In genomic region chr9:114035845-114036785, GRCh38 we compare ENCODE assay signal across 24 cellular contexts. TPM values are rescaled to one million over a fixed set of nuclear protein-coding genes. Genes with fewer than 3 reads are reported as not detected.
DNase-seq lines count a peak whose midpoint lies in the region; ATAC-seq and TF ChIP-seq lines count a peak whose summit lies in the region.
"Had no signal": no experiment of that assay in that cellular context is flagged by ENCODE, and none has a peak within 500 bp of the region (broad histone marks: within the 10 kb centered on the region; RNA-seq: fewer than 3 reads in every experiment).

No MANE protein-coding gene starts in this region.

- no peak overlapping the region for H3K27ac Mint-ChIP-seq in activated CD8-positive, alpha-beta memory T cell treated with anti-CD3 and anti-CD28 coated beads, Interleukin-2, amount 10 ng/mL, durations not matched to agents 7 days and 5 days
- no peak overlapping the region for H3K27ac Mint-ChIP-seq in T-helper 2 cell treated with Interferon-gamma antibody and Interleukin-4, amounts not matched to agents 5 μg/mL and 100 μg/mL, for 36 hours
- H3K27ac Mint-ChIP-seq: stimulated activated naive CD8-positive, alpha-beta T cell treated with anti-CD3 and anti-CD28 coated beads, Interleukin-15, Interleukin-2, amounts not matched to agents 100 ng/mL and 50 ng/mL, for 24 hours had no signal

- no peaks in the 10 kb centered on the region for H3K4me1 Mint-ChIP-seq in activated CD8-positive, alpha-beta memory T cell treated with anti-CD3 and anti-CD28 coated beads, Interleukin-2, amount 10 ng/mL, durations not matched to agents 7 days and 5 days
- H3K4me1 Mint-ChIP-seq in T-helper 2 cell treated with Interferon-gamma antibody and Interleukin-4, amounts not matched to agents 5 μg/mL and 100 μg/mL, for 36 hours (ENCODE audit: low read depth), result no peaks in the 10 kb centered on the region
- H3K4me1 Mint-ChIP-seq: natural killer cell had no signal

- H3K4me3 ChIP-seq in ascending aorta (no peak overlapping the region), lung (no peak overlapping the region), thoracic aorta (no peak overlapping the region)
- H3K4me3 ChIP-seq: gastroesophageal sphincter had no signal

- ATAC-seq in activated CD8-positive, alpha-beta memory T cell treated with anti-CD3 and anti-CD28 coated beads, Interleukin-2, amount 10 ng/mL, durations not matched to agents 7 days and 5 days, result no peak
- ATAC-seq in lung (ENCODE audit: insufficient read depth, low FRiP score), result no peak
- ATAC-seq in thoracic aorta (ENCODE audit: insufficient number of reproducible peaks, low FRiP score, low read depth), result no peak
- ATAC-seq: esophagus mucosa, gastroesophageal sphincter, natural killer cell had no signal

- H3K27ac ChIP-seq in ascending aorta (peak overlapping the region; percentile 56 to 67), lung (ENCODE audit: low read depth in 1 of 2, low read length in 1 of 2) (no peak overlapping the region), thoracic aorta (peak overlapping the region; percentile 49 to 66)
- H3K27ac ChIP-seq: gastroesophageal sphincter had no signal

- H3K36me3 ChIP-seq in ascending aorta (peaks cover 35 to 46% of the 10 kb centered on the region in 2 donors), lung (ENCODE audit: control insufficient read depth in 2 of 2, insufficient read depth in 2 of 2, low read length in 2 of 2) (peaks cover 0 to 31% of the 10 kb centered on the region in 2 donors), thoracic aorta (peaks cover 35% of the 10 kb centered on the region)

- no peaks in the 10 kb centered on the region for H3K36me3 Mint-ChIP-seq in activated CD8-positive, alpha-beta memory T cell treated with anti-CD3 and anti-CD28 coated beads, Interleukin-2, amount 10 ng/mL, durations not matched to agents 7 days and 5 days
- H3K36me3 Mint-ChIP-seq in T-helper 2 cell treated with Interferon-gamma antibody and Interleukin-4, amounts not matched to agents 5 μg/mL and 100 μg/mL, for 36 hours (ENCODE audit: low read depth), result no peaks in the 10 kb centered on the region
- H3K36me3 Mint-ChIP-seq: natural killer cell had no signal

- H3K27me3 ChIP-seq in ascending aorta (no peaks in the 10 kb centered on the region), lung (ENCODE audit: control insufficient read depth, insufficient read depth) (no peaks in the 10 kb centered on the region), thoracic aorta (replicated peaks; ENCODE audit: insufficient read depth) (no peaks in the 10 kb centered on the region)
- H3K27me3 ChIP-seq: BE2C, gastroesophageal sphincter had no signal

- H3K4me1 ChIP-seq in ascending aorta (peaks cover 0 to 13% of the 10 kb centered on the region in 2 donors), lung (ENCODE audit: control insufficient read depth in 2 of 2, insufficient read depth in 2 of 2, low read length in 2 of 2) (no peaks in the 10 kb centered on the region), thoracic aorta (ENCODE audit: control insufficient read depth in 1 of 2, low read depth in 2 of 2) (peaks cover 4 to 31% of the 10 kb centered on the region in 2 donors)
- H3K4me1 ChIP-seq: gastroesophageal sphincter had no signal

- no peak for TF ChIP-seq CTCF in ascending aorta (IDR thresholded peaks at IDR 0.05)
- TF ChIP-seq CTCF in lung (IDR thresholded peaks at IDR 0.05; ENCODE audit: control extremely low read depth, extremely low read depth), result no peak
- no peak for TF ChIP-seq CTCF in thoracic aorta (IDR thresholded peaks at IDR 0.05)

- H3K9me3 Mint-ChIP-seq in activated CD8-positive, alpha-beta memory T cell treated with anti-CD3 and anti-CD28 coated beads, Interleukin-2, amount 10 ng/mL, durations not matched to agents 7 days and 5 days (ENCODE audit: low read depth), result no peaks in the 10 kb centered on the region
- H3K9me3 Mint-ChIP-seq in T-helper 2 cell treated with Interferon-gamma antibody and Interleukin-4, amounts not matched to agents 5 μg/mL and 100 μg/mL, for 36 hours, result no peaks in the 10 kb centered on the region
- H3K9me3 Mint-ChIP-seq: natural killer cell; stimulated activated naive CD8-positive, alpha-beta T cell treated with anti-CD3 and anti-CD28 coated beads, Interleukin-15, Interleukin-2, amounts not matched to agents 100 ng/mL and 50 ng/mL, for 24 hours had no signal

- H3K27me3 Mint-ChIP-seq in activated CD8-positive, alpha-beta memory T cell treated with anti-CD3 and anti-CD28 coated beads, Interleukin-2, amount 10 ng/mL, durations not matched to agents 7 days and 5 days, result no peaks in the 10 kb centered on the region
- H3K27me3 Mint-ChIP-seq in T-helper 2 cell treated with Interferon-gamma antibody and Interleukin-4, amounts not matched to agents 5 μg/mL and 100 μg/mL, for 36 hours (ENCODE audit: low read depth), result no peaks in the 10 kb centered on the region
- H3K27me3 Mint-ChIP-seq: stimulated activated naive CD8-positive, alpha-beta T cell treated with anti-CD3 and anti-CD28 coated beads, Interleukin-15, Interleukin-2, amounts not matched to agents 100 ng/mL and 50 ng/mL, for 24 hours had no signal

- H3K4me3 Mint-ChIP-seq in activated CD8-positive, alpha-beta memory T cell treated with anti-CD3 and anti-CD28 coated beads, Interleukin-2, amount 10 ng/mL, durations not matched to agents 7 days and 5 days, result no peak overlapping the region
- no peak overlapping the region for H3K4me3 Mint-ChIP-seq in T-helper 2 cell treated with Interferon-gamma antibody and Interleukin-4, amounts not matched to agents 5 μg/mL and 100 μg/mL, for 36 hours
- H3K4me3 Mint-ChIP-seq: natural killer cell; stimulated activated naive CD8-positive, alpha-beta T cell treated with anti-CD3 and anti-CD28 coated beads, Interleukin-15, Interleukin-2, amounts not matched to agents 100 ng/mL and 50 ng/mL, for 24 hours had no signal

- 96% methylated on average over 18 of the region's 18 CpGs for WGBS in lung, 2 donors

- CTCF ChIA-PET in activated CD8-positive, alpha-beta memory T cell treated with anti-CD3 and anti-CD28 coated beads, Interleukin-2, amount 10 ng/mL, durations not matched to agents 7 days and 5 days (lab: Charles Lee), result no interaction called here

- intact Hi-C loops in ascending aorta (cut with DNase I), result no loop called here

- H3K9me3 ChIP-seq in ascending aorta (no peaks in the 10 kb centered on the region), lung (ENCODE audit: control insufficient read depth in 2 of 2, insufficient read depth in 1 of 2, low read length in 1 of 2) (peaks cover 0 to 8% of the 10 kb centered on the region in 2 donors), thoracic aorta (no peaks in the 10 kb centered on the region)

- DNase-seq in activated CD8-positive, alpha-beta memory T cell treated with anti-CD3 and anti-CD28 coated beads, Interleukin-2, amount 10 ng/mL, durations not matched to agents 7 days and 5 days, result peak; percentile 23
- DNase-seq in activated CD8-positive, alpha-beta memory T cell treated with anti-CD3 and anti-CD28 coated beads for 24 hours, result no peak
- DNase-seq in ascending aorta (ENCODE audit: low spot score in 2 of 2) (peak in 1 of 2 donors; percentile 50), lung (ENCODE audit: low spot score) (peak; percentile 26), thoracic aorta (ENCODE audit: low spot score) (no peak), NCI-H524 (lab: John Stamatoyannopoulos, UW) (no peak)
- no peak for DNase-seq in T-helper 2 cell treated with Interferon-gamma antibody and Interleukin-4, amounts not matched to agents 5 μg/mL and 100 μg/mL, for 36 hours (ENCODE audit: low spot score)
- DNase-seq in activated naive CD4-positive, alpha-beta T cell (lab: John Stamatoyannopoulos, UW), result no peak
- DNase-seq: BE2C; central memory CD4-positive, alpha-beta T cell; COR-L47; EL; kidney glomerular epithelial cell; natural killer cell; NCI-H1694; NCI-H2171 treated with DMSO at 0.1 percent for 48 hours; NCI-H69; small intestine; stimulated activated CD4-positive, alpha-beta T cell treated with anti-CD3 and anti-CD28 coated beads, Interleukin-4, amount 100 ng/mL, for 1 hour; trophoblast cell had no signal

RNA-seq across cellular contexts. Expression of gene AMBP, which starts 42.0 kb away (rescaled TPM):
- total RNA-seq in activated CD8-positive, alpha-beta memory T cell treated with anti-CD3 and anti-CD28 coated beads, Interleukin-2, amount 10 ng/mL, durations not matched to agents 7 days and 5 days, result not detected
- 6.6 TPM for total RNA-seq in ascending aorta
- total RNA-seq in lung, result 1 to 10 TPM; 1.2 to 3.7 TPM
- polyA plus RNA-seq in lung, result 1 to 10 TPM in 1 of 2 donors, under 1 TPM in 1; 0.47 to 2.0 TPM
- not detected for total RNA-seq in thoracic aorta
- total RNA-seq: gastroesophageal sphincter, natural killer cell, pulmonary artery endothelial cell had no signal

Comparison
In these comparisons a context has a peak if more than half of its experiments do, and no peak if none do; other contexts are left out.
1. DNase-seq: peak in activated CD8-positive, alpha-beta memory T cell treated with anti-CD3 and anti-CD28 coated beads, Interleukin-2, amount 10 ng/mL, durations not matched to agents 7 days and 5 days (single experiment) and lung (single experiment); none in activated CD8-positive, alpha-beta memory T cell treated with anti-CD3 and anti-CD28 coated beads for 24 hours (single experiment), thoracic aorta (single experiment), NCI-H524 (0 of 2), T-helper 2 cell treated with Interferon-gamma antibody and Interleukin-4, amounts not matched to agents 5 μg/mL and 100 μg/mL, for 36 hours (single experiment) and activated naive CD4-positive, alpha-beta T cell (0 of 4).
2. H3K27ac ChIP-seq: peak in ascending aorta (2 of 2) and thoracic aorta (2 of 2); none in lung (0 of 2).